In the genomic region with DNA sequence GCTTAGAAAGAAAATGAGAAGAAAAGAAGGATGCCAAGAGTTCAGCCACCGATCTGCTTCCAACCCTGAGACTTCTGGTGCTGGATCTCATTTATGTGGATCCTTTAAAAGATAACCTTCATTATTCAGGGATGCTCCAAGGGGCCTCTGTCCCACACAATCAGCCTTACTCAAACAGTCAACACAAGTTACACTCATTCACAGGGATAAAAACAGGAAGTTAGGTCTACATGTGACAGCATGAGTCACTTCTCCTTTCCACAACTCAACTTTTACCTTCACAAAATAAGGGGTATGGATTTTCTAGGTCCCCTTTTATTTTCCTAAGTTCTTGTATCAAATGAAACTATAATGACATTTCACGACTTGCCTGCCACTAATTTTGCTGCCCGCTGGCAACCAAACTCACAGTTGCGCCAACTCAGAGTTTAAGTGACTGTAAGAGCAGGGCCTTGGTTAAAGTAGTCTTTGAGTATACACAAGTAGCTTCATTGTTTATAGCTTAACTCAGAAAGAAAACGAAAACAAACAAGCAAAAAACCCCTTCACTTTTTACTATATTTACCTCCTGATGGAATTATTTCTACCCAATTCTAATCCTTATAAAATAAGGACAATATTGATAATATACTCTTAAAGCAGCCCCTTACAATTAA, we compare ENCODE assay signal across 10 cellular contexts.
DNase-seq lines count a peak whose midpoint lies in the region; ATAC-seq and TF ChIP-seq lines count a peak whose summit lies in the region.
"Had no signal": no experiment of that assay in that cellular context is flagged by ENCODE, and none has a peak within 500 bp of the region (broad histone marks: within the 10 kb centered on the region; RNA-seq: fewer than 3 reads in every experiment).

No MANE protein-coding gene starts in this region.

- H3K4me3 ChIP-seq in mesendoderm (ENCODE audit: low read length) (no peak overlapping the region), right atrium auricular region (no peak overlapping the region)

- no peak overlapping the region for H3K27ac ChIP-seq in mesendoderm (ENCODE audit: low read depth, low read length)
- no peak overlapping the region for H3K27ac ChIP-seq in right atrium auricular region

- DNase-seq in GF-D8 (lab: John Stamatoyannopoulos, UW): peak; percentile 20
- peak; percentile 73 for DNase-seq in M059J (ENCODE audit: low read depth)
- no peak for DNase-seq in activated T-helper 2 cell treated with anti-CD3 and anti-CD28 coated beads, Interferon-gamma antibody, Interleukin-2, Interleukin-4, amounts not matched to agents 10 μg/mL and 5 μg/mL and 100 μg/mL, durations not matched to agents 14 hours and 24 hours and 36 hours (ENCODE audit: low spot score)
- peak; percentile 67 for DNase-seq in mesendoderm
- DNase-seq in AG08395 (ENCODE audit: low spot score): no peak
- no peak for DNase-seq in right atrium auricular region (ENCODE audit: low spot score)
- DNase-seq: natural killer cell, NCI-H446, T1000 had no signal

- no peak overlapping the region for H4K8ac ChIP-seq in mesendoderm (ENCODE audit: low read depth, low read length)

- H3K18ac ChIP-seq in mesendoderm (ENCODE audit: low read length): no peak overlapping the region

- no peak overlapping the region for H2BK15ac ChIP-seq in mesendoderm (replicated peaks; ENCODE audit: low read depth)

- no CpG with 5 or more reads among the region's 5 CpGs for WGBS in mesendoderm (ENCODE audit: extremely low coverage, insufficient coverage, low lambda C conversion rate)

- no peak overlapping the region for H3K9ac ChIP-seq in mesendoderm (ENCODE audit: low read length)

- no peaks in the 10 kb centered on the region for H3K79me2 ChIP-seq in mesendoderm (ENCODE audit: control insufficient read depth, insufficient read depth, low read length)

- H3K36me3 ChIP-seq in mesendoderm (ENCODE audit: control insufficient read depth, insufficient read depth, low read length) (no peaks in the 10 kb centered on the region), right atrium auricular region (no peaks in the 10 kb centered on the region)

- peak overlapping the region; percentile 53 for H3K27ac Mint-ChIP-seq in activated T-helper 2 cell treated with anti-CD3 and anti-CD28 coated beads, Interferon-gamma antibody, Interleukin-2, Interleukin-4, amounts not matched to agents 10 μg/mL and 5 μg/mL and 100 μg/mL, durations not matched to agents 14 hours and 24 hours and 36 hours
- H3K27ac Mint-ChIP-seq: natural killer cell had no signal

- ATAC-seq in HG02588 (IDR thresholded peaks at IDR 0.05; ENCODE audit: unreplicated experiment): no peak

- peaks cover 18% of the 10 kb centered on the region for H3K36me3 Mint-ChIP-seq in activated T-helper 2 cell treated with anti-CD3 and anti-CD28 coated beads, Interferon-gamma antibody, Interleukin-2, Interleukin-4, amounts not matched to agents 10 μg/mL and 5 μg/mL and 100 μg/mL, durations not matched to agents 14 hours and 24 hours and 36 hours (ENCODE audit: low read depth)
- H3K36me3 Mint-ChIP-seq: natural killer cell had no signal

- no peak overlapping the region for H2BK5ac ChIP-seq in mesendoderm (ENCODE audit: low read length)

- H3K9me3 ChIP-seq in right atrium auricular region: no peaks in the 10 kb centered on the region

- no peak overlapping the region for H2BK120ac ChIP-seq in mesendoderm (ENCODE audit: low read depth, low read length)

- H3K4me1 ChIP-seq in mesendoderm (ENCODE audit: control insufficient read depth, low read depth, low read length) (no peaks in the 10 kb centered on the region), right atrium auricular region (no peaks in the 10 kb centered on the region)

- H3K56ac ChIP-seq in mesendoderm (ENCODE audit: low read length): no peak overlapping the region

- no peaks in the 10 kb centered on the region for H3K79me1 ChIP-seq in mesendoderm (ENCODE audit: low read length)

- peaks cover 18% of the 10 kb centered on the region for H3K9me3 Mint-ChIP-seq in activated T-helper 2 cell treated with anti-CD3 and anti-CD28 coated beads, Interferon-gamma antibody, Interleukin-2, Interleukin-4, amounts not matched to agents 10 μg/mL and 5 μg/mL and 100 μg/mL, durations not matched to agents 14 hours and 24 hours and 36 hours
- H3K9me3 Mint-ChIP-seq: natural killer cell had no signal

- H3K27me3 ChIP-seq in mesendoderm (ENCODE audit: insufficient read depth, low read length, poor library complexity): no peaks in the 10 kb centered on the region
- no peaks in the 10 kb centered on the region for H3K27me3 ChIP-seq in right atrium auricular region

- H3K4me1 Mint-ChIP-seq in activated T-helper 2 cell treated with anti-CD3 and anti-CD28 coated beads, Interferon-gamma antibody, Interleukin-2, Interleukin-4, amounts not matched to agents 10 μg/mL and 5 μg/mL and 100 μg/mL, durations not matched to agents 14 hours and 24 hours and 36 hours (ENCODE audit: low read depth): peaks cover 46% of the 10 kb centered on the region

- H3K4ac ChIP-seq in mesendoderm (ENCODE audit: low read depth, low read length): no peak overlapping the region

- intact Hi-C loops in activated T-helper 2 cell treated with anti-CD3 and anti-CD28 coated beads, Interferon-gamma antibody, Interleukin-2, Interleukin-4, amounts not matched to agents 10 μg/mL and 5 μg/mL and 100 μg/mL, durations not matched to agents 14 hours and 24 hours and 36 hours (cut with micrococcal nuclease): no loop called here

- no peak overlapping the region for H3K4me3 Mint-ChIP-seq in activated T-helper 2 cell treated with anti-CD3 and anti-CD28 coated beads, Interferon-gamma antibody, Interleukin-2, Interleukin-4, amounts not matched to agents 10 μg/mL and 5 μg/mL and 100 μg/mL, durations not matched to agents 14 hours and 24 hours and 36 hours (ENCODE audit: low read depth)
- H3K4me3 Mint-ChIP-seq: natural killer cell had no signal

- no peak overlapping the region for H3K4me2 ChIP-seq in mesendoderm (ENCODE audit: low read length)

- H2AK5ac ChIP-seq in mesendoderm (ENCODE audit: low read length): no peak overlapping the region

- no peak for TF ChIP-seq CTCF in right atrium auricular region (IDR thresholded peaks at IDR 0.05)

- no peak overlapping the region for H3K23ac ChIP-seq in mesendoderm (ENCODE audit: low read length)

- no peak overlapping the region for H4K5ac ChIP-seq in mesendoderm (ENCODE audit: low read length)

- no peaks in the 10 kb centered on the region for H3K27me3 Mint-ChIP-seq in activated T-helper 2 cell treated with anti-CD3 and anti-CD28 coated beads, Interferon-gamma antibody, Interleukin-2, Interleukin-4, amounts not matched to agents 10 μg/mL and 5 μg/mL and 100 μg/mL, durations not matched to agents 14 hours and 24 hours and 36 hours (ENCODE audit: low read depth)

Comparison
In these comparisons a context has a peak if more than half of its experiments do, and no peak if none do; other contexts are left out.
1. DNase-seq: peak in GF-D8 (single experiment), M059J (single experiment) and mesendoderm (single experiment); none in activated T-helper 2 cell treated with anti-CD3 and anti-CD28 coated beads, Interferon-gamma antibody, Interleukin-2, Interleukin-4, amounts not matched to agents 10 μg/mL and 5 μg/mL and 100 μg/mL, durations not matched to agents 14 hours and 24 hours and 36 hours (single experiment), AG08395 (single experiment) and right atrium auricular region (single experiment).